ENCODE assay signal across 12 cellular contexts in the genomic region with DNA sequence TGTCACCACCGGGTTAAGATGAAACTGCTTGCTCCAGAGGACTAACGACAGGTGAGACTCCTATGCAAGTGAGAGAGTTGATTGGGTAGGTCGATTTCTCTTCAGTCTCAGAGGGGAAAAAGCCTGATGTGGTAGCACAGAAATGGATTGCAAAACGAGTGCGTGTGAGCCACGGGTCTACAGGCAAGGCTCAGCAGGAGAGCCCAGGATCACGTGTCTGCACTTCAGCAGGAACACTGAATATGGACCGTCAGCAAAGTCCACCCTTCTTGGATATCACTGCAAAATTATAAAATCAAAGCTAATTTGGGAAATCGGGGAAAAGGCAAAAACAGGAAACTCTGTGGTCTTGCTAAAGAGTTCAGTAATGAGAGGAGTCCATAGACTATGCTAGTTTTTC.
A peak's percentile ranks its signal among the peaks of the same experiment; 100 is the strongest.
DNase-seq lines count a peak whose midpoint lies in the region; ATAC-seq lines count a peak whose summit lies in the region.
"Had no signal": no experiment of that assay in that cellular context is flagged by ENCODE, and none has a peak within 500 bp of the region (broad histone marks: within the 10 kb centered on the region; RNA-seq: fewer than 3 reads in every experiment).

No MANE protein-coding gene starts in this region.

- intact Hi-C loops in sciatic nerve (cut with DNase I): no loop called here

- ATAC-seq in sciatic nerve (peak; percentile 33), HG02798 (IDR thresholded peaks at IDR 0.05; ENCODE audit: poor library complexity, unreplicated experiment) (no peak), HG03280 (IDR thresholded peaks at IDR 0.05; ENCODE audit: unreplicated experiment) (no peak)

- DNase-seq in GF-D8 (lab: John Stamatoyannopoulos, UW) (peak; percentile 6), NOMO-1 treated with dmso at 0.1 percent for 144 hours (lab: John Stamatoyannopoulos, UW; ENCODE audit: unreplicated experiment) (peak; percentile 7), globus pallidus (ENCODE audit: low spot score) (peak; percentile 24), sciatic nerve (ENCODE audit: low spot score) (peak; percentile 67), COR-L47 (lab: John Stamatoyannopoulos, UW) (no peak), kidney tubule cell (ENCODE audit: low spot score) (no peak)
- DNase-seq: activated CD4-positive, alpha-beta T cell treated with anti-CD3 and anti-CD28 coated beads, Interleukin-2, amount 50 U/mL, for 4 hours; activated gamma-delta T cell treated with Interleukin-2 at 50 U/mL for 16 hours; NCI-H146; stimulated activated CD4-positive, alpha-beta T cell treated with anti-CD3 and anti-CD28 coated beads, Interleukin-15, amount 100 ng/mL, for 24 hours had no signal

Comparison
In these comparisons a context has a peak if more than half of its experiments do, and no peak if none do; other contexts are left out.
1. DNase-seq: peak in GF-D8 (single experiment), NOMO-1 treated with dmso at 0.1 percent for 144 hours (single experiment), globus pallidus (single experiment) and sciatic nerve (single experiment); none in COR-L47 (single experiment) and kidney tubule cell (single experiment).